Comparison of ENCODE assay signal across 9 cellular contexts in genomic region chr18:49021076-49021432, GRCh38.
DNase-seq lines count a peak whose midpoint lies in the region; ATAC-seq and TF ChIP-seq lines count a peak whose summit lies in the region.
"Had no signal": no experiment of that assay in that cellular context is flagged by ENCODE, and none has a peak within 500 bp of the region (broad histone marks: within the 10 kb centered on the region; RNA-seq: fewer than 3 reads in every experiment).

No MANE protein-coding gene starts in this region.

- no peaks in the 10 kb centered on the region for H3K9me3 Mint-ChIP-seq in activated CD8-positive, alpha-beta memory T cell treated with anti-CD3 and anti-CD28 coated beads, Interleukin-2, amount 10 ng/mL, durations not matched to agents 7 days and 5 days (ENCODE audit: low read depth)
- H3K9me3 Mint-ChIP-seq in type B pancreatic cell = no peaks in the 10 kb centered on the region

- DNase-seq in cardiac septum (ENCODE audit: low spot score) (peak; percentile 57), left cardiac atrium (no peak), left colon (no peak), type B pancreatic cell (ENCODE audit: extremely low spot score, unreplicated experiment) (peak; percentile 60), cortex of kidney (lab: John Stamatoyannopoulos, UW) (no peak), HCEC 1CT (no peak)
- peak; percentile 33 for DNase-seq in activated CD8-positive, alpha-beta memory T cell treated with anti-CD3 and anti-CD28 coated beads, Interleukin-2, amount 10 ng/mL, durations not matched to agents 7 days and 5 days
- DNase-seq: activated T-cell treated with anti-CD3 and anti-CD28 coated beads, Interleukin-2, amount 50 U/mL, for 1 hour had no signal

- CTCF ChIA-PET in activated CD8-positive, alpha-beta memory T cell treated with anti-CD3 and anti-CD28 coated beads, Interleukin-2, amount 10 ng/mL, durations not matched to agents 7 days and 5 days (lab: Charles Lee) = interaction anchor here (0.7 to 2.2 kb wide), 5 partner anchors 19 to 313 kb away, joined by 3 to 14 read pairs (median 5); no protein-coding TSS in a partner anchor

- intact Hi-C loops in cardiac septum (cut with DNase I) = no loop called here
- intact Hi-C loops in left cardiac atrium (cut with DNase I) = no loop called here
- intact Hi-C loops in left colon (cut with DNase I, micrococcal nuclease) = no loop called here

- no peak overlapping the region for H3K27ac Mint-ChIP-seq in activated CD8-positive, alpha-beta memory T cell treated with anti-CD3 and anti-CD28 coated beads, Interleukin-2, amount 10 ng/mL, durations not matched to agents 7 days and 5 days
- H3K27ac Mint-ChIP-seq in type B pancreatic cell = peak overlapping the region; percentile 92

- H3K36me3 Mint-ChIP-seq in activated CD8-positive, alpha-beta memory T cell treated with anti-CD3 and anti-CD28 coated beads, Interleukin-2, amount 10 ng/mL, durations not matched to agents 7 days and 5 days = no peaks in the 10 kb centered on the region
- H3K36me3 Mint-ChIP-seq in type B pancreatic cell = no peaks in the 10 kb centered on the region

- peaks cover 16% of the 10 kb centered on the region for H3K4me1 Mint-ChIP-seq in activated CD8-positive, alpha-beta memory T cell treated with anti-CD3 and anti-CD28 coated beads, Interleukin-2, amount 10 ng/mL, durations not matched to agents 7 days and 5 days
- H3K4me1 Mint-ChIP-seq in type B pancreatic cell (ENCODE audit: unreplicated experiment) = peaks cover 12% of the 10 kb centered on the region

- H3K27me3 Mint-ChIP-seq in activated CD8-positive, alpha-beta memory T cell treated with anti-CD3 and anti-CD28 coated beads, Interleukin-2, amount 10 ng/mL, durations not matched to agents 7 days and 5 days = no peaks in the 10 kb centered on the region
- no peaks in the 10 kb centered on the region for H3K27me3 Mint-ChIP-seq in type B pancreatic cell

- no peak overlapping the region for H3K4me3 Mint-ChIP-seq in activated CD8-positive, alpha-beta memory T cell treated with anti-CD3 and anti-CD28 coated beads, Interleukin-2, amount 10 ng/mL, durations not matched to agents 7 days and 5 days
- H3K4me3 Mint-ChIP-seq in type B pancreatic cell = no peak overlapping the region

- TF ChIP-seq CTCF in type B pancreatic cell (conservative IDR thresholded peaks at IDR 0.05) = no peak

- ATAC-seq in left cardiac atrium (no peak), left colon (peak; percentile 0), GM19351 (IDR thresholded peaks at IDR 0.05; ENCODE audit: unreplicated experiment) (no peak)
- no peak for ATAC-seq in activated CD8-positive, alpha-beta memory T cell treated with anti-CD3 and anti-CD28 coated beads, Interleukin-2, amount 10 ng/mL, durations not matched to agents 7 days and 5 days

Comparison
In these comparisons a context has a peak if more than half of its experiments do, and no peak if none do; other contexts are left out.
1. DNase-seq: peak in cardiac septum (single experiment), activated CD8-positive, alpha-beta memory T cell treated with anti-CD3 and anti-CD28 coated beads, Interleukin-2, amount 10 ng/mL, durations not matched to agents 7 days and 5 days (single experiment) and type B pancreatic cell (single experiment); none in left cardiac atrium (single experiment), left colon (0 of 2), cortex of kidney (single experiment) and HCEC 1CT (single experiment).